In the genomic region with DNA sequence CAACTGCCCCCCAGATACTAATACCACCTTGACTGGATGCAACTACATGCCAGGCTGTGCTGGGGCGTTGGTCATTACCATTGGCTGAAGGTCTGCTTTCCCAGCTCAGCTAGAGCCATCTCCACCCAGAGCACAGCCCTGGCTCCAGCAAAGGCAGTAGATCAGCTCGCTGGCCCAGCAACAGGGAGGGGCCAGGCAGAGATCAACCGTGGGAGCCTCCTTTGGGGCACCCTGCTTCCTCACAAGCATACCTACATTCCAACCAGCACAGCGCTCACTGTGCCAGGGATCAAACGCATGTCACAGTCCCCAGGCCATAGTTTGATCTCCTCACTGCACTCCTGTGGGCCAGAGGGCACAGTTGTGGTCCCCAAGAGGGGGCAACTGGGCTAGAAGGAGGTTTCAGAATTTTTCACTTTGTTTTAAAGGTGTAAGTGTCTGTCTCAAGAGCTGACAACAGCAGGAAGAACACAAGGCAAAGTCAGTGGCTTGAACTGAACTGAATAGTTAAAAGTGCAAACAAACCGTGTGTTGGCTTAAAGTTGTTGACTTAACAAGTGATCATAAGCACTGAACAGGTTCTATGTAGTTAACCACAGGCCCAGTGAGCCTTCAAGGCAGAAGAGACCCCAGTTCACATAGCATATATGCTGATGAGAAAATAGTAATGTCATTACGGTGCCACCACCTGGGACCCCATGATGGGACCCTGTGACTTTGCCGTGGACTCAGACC, we compare ENCODE assay signal across 1 cellular context.
TF ChIP-seq lines count a peak whose summit lies in the region.

No MANE protein-coding gene starts in this region.

TF ChIP-seq in HepG2, 621 proteins besides CTCF, POLR2A, EP300 and RAD21 (continued from another document and continues in another):
- TF ChIP-seq, protein P1, sequence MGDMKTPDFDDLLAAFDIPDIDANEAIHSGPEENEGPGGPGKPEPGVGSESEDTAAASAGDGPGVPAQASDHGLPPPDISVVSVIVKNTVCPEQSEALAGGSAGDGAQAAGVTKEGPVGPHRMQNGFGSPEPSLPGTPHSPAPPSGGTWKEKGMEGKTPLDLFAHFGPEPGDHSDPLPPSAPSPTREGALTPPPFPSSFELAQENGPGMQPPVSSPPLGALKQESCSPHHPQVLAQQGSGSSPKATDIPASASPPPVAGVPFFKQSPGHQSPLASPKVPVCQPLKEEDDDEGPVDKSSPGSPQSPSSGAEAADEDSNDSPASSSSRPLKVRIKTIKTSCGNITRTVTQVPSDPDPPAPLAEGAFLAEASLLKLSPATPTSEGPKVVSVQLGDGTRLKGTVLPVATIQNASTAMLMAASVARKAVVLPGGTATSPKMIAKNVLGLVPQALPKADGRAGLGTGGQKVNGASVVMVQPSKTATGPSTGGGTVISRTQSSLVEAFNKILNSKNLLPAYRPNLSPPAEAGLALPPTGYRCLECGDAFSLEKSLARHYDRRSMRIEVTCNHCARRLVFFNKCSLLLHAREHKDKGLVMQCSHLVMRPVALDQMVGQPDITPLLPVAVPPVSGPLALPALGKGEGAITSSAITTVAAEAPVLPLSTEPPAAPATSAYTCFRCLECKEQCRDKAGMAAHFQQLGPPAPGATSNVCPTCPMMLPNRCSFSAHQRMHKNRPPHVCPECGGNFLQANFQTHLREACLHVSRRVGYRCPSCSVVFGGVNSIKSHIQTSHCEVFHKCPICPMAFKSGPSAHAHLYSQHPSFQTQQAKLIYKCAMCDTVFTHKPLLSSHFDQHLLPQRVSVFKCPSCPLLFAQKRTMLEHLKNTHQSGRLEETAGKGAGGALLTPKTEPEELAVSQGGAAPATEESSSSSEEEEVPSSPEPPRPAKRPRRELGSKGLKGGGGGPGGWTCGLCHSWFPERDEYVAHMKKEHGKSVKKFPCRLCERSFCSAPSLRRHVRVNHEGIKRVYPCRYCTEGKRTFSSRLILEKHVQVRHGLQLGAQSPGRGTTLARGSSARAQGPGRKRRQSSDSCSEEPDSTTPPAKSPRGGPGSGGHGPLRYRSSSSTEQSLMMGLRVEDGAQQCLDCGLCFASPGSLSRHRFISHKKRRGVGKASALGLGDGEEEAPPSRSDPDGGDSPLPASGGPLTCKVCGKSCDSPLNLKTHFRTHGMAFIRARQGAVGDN (CRISPR knock-in tag; IDR thresholded peaks at IDR 0.05), result peak; percentile 77
- TF ChIP-seq ZNF557 (CRISPR knock-in tag; IDR thresholded peaks at IDR 0.05) (0 out of 2 replicates have a peak, but pooled peaks have one; percentile 52), DR1 (CRISPR knock-in tag; IDR thresholded peaks at IDR 0.05) (0 out of 2 replicates have a peak, but pooled peaks have one; percentile 38), KDM6A (CRISPR knock-in tag; IDR thresholded peaks at IDR 0.05; ENCODE audit: low read depth) (peak; percentile 73; the same call in 1 of the 2 replicates), ZEB1 (IDR thresholded peaks at IDR 0.05; ENCODE audit: insufficient replicate concordance, low read depth) (peak; percentile 56), BRCA1 (CRISPR knock-in tag; IDR thresholded peaks at IDR 0.05) (peak; percentile 10; the same call in 1 of the 2 replicates), FOXA1 (IDR thresholded peaks at IDR 0.05) (peak; percentile 82), FOXA1 (CRISPR knock-in tag; IDR thresholded peaks at IDR 0.05) (peak; percentile 93), POLR2G (IDR thresholded peaks at IDR 0.05; ENCODE audit: low read depth, low read length) (peak; percentile 68), NR2F6 (IDR thresholded peaks at IDR 0.05) (peak; percentile 56; the same call in 1 of the 2 replicates), NR2F6 (CRISPR knock-in tag; IDR thresholded peaks at IDR 0.05) (no peak), HHEX (CRISPR knock-in tag; IDR thresholded peaks at IDR 0.05) (peak; percentile 71), NR2F1 (CRISPR knock-in tag; IDR thresholded peaks at IDR 0.05) (0 out of 4 replicates have a peak, but pooled peaks of 1 of the 2 experiments have one; percentile 12), GFI1 (CRISPR knock-in tag; IDR thresholded peaks at IDR 0.05; ENCODE audit: borderline replicate concordance) (peak; percentile 74; the same call in 1 of the 2 replicates), ZFYVE20 (CRISPR knock-in tag; IDR thresholded peaks at IDR 0.05; ENCODE audit: borderline replicate concordance, low read depth) (no peak), SIX4 (CRISPR knock-in tag; IDR thresholded peaks at IDR 0.05) (no peak), MIER3 (CRISPR knock-in tag; IDR thresholded peaks at IDR 0.05; ENCODE audit: borderline replicate concordance) (peak; percentile 83; the same call in 1 of the 2 replicates), ZNF501 (CRISPR knock-in tag; IDR thresholded peaks at IDR 0.05) (peak; percentile 52; the same call in 1 of the 2 replicates), ZNF709 (CRISPR knock-in tag; IDR thresholded peaks at IDR 0.05) (0 out of 2 replicates have a peak, but pooled peaks have one; percentile 11), ZNF567 (CRISPR knock-in tag; IDR thresholded peaks at IDR 0.05; ENCODE audit: borderline replicate concordance) (no peak), HNRNPH1 (optimal IDR thresholded peaks at IDR 0.05; ENCODE audit: low read depth, low read length) (peak; percentile 56), ZNF572 (CRISPR knock-in tag; IDR thresholded peaks at IDR 0.05) (peak; percentile 77; the same call in 1 of the 2 replicates), CREB1 (IDR thresholded peaks at IDR 0.05) (no peak), CREB1 (CRISPR knock-in tag; IDR thresholded peaks at IDR 0.05) (0 out of 2 replicates have a peak, but pooled peaks have one; percentile 36), ZNF878 (CRISPR knock-in tag; IDR thresholded peaks at IDR 0.05) (peak; percentile 20; the same call in 1 of the 2 replicates), NFKBIZ (CRISPR knock-in tag; IDR thresholded peaks at IDR 0.05) (no peak), ZNF317 (CRISPR knock-in tag; IDR thresholded peaks at IDR 0.05) (peak; percentile 49; the same call in 1 of the 2 replicates), NCOA2 (CRISPR knock-in tag; IDR thresholded peaks at IDR 0.05) (peak; percentile 37; the same call in 1 of the 2 replicates), XRCC5 (optimal IDR thresholded peaks at IDR 0.05; ENCODE audit: low read length) (peak; percentile 17), TAF1 (CRISPR knock-in tag; IDR thresholded peaks at IDR 0.05) (0 out of 2 replicates have a peak, but pooled peaks have one; percentile 23), ZNF136 (CRISPR knock-in tag; IDR thresholded peaks at IDR 0.05; ENCODE audit: low read depth) (0 out of 2 replicates have a peak, but pooled peaks have one; percentile 30), RXRA (CRISPR knock-in tag; IDR thresholded peaks at IDR 0.05) (peak; percentile 76), ZNF143 (CRISPR knock-in tag; IDR thresholded peaks at IDR 0.05) (no peak), KAT8 (CRISPR knock-in tag; IDR thresholded peaks at IDR 0.05) (peak; percentile 63), ZNF672 (CRISPR knock-in tag; IDR thresholded peaks at IDR 0.05) (no peak)
- TF ChIP-seq, protein P2, sequence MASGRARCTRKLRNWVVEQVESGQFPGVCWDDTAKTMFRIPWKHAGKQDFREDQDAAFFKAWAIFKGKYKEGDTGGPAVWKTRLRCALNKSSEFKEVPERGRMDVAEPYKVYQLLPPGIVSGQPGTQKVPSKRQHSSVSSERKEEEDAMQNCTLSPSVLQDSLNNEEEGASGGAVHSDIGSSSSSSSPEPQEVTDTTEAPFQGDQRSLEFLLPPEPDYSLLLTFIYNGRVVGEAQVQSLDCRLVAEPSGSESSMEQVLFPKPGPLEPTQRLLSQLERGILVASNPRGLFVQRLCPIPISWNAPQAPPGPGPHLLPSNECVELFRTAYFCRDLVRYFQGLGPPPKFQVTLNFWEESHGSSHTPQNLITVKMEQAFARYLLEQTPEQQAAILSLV (CRISPR knock-in tag; IDR thresholded peaks at IDR 0.05; ENCODE audit: borderline replicate concordance), result 0 out of 2 replicates have a peak, but pooled peaks have one; percentile 49
- TF ChIP-seq, protein P3, sequence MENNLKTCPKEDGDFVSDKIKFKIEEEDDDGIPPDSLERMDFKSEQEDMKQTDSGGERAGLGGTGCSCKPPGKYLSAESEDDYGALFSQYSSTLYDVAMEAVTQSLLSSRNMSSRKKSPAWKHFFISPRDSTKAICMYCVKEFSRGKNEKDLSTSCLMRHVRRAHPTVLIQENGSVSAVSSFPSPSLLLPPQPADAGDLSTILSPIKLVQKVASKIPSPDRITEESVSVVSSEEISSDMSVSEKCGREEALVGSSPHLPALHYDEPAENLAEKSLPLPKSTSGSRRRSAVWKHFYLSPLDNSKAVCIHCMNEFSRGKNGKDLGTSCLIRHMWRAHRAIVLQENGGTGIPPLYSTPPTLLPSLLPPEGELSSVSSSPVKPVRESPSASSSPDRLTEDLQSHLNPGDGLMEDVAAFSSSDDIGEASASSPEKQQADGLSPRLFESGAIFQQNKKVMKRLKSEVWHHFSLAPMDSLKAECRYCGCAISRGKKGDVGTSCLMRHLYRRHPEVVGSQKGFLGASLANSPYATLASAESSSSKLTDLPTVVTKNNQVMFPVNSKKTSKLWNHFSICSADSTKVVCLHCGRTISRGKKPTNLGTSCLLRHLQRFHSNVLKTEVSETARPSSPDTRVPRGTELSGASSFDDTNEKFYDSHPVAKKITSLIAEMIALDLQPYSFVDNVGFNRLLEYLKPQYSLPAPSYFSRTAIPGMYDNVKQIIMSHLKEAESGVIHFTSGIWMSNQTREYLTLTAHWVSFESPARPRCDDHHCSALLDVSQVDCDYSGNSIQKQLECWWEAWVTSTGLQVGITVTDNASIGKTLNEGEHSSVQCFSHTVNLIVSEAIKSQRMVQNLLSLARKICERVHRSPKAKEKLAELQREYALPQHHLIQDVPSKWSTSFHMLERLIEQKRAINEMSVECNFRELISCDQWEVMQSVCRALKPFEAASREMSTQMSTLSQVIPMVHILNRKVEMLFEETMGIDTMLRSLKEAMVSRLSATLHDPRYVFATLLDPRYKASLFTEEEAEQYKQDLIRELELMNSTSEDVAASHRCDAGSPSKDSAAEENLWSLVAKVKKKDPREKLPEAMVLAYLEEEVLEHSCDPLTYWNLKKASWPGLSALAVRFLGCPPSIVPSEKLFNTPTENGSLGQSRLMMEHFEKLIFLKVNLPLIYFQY (CRISPR knock-in tag; IDR thresholded peaks at IDR 0.05; ENCODE audit: borderline replicate concordance), result 0 out of 2 replicates have a peak, but pooled peaks have one; percentile 53
- TF ChIP-seq, protein P4, sequence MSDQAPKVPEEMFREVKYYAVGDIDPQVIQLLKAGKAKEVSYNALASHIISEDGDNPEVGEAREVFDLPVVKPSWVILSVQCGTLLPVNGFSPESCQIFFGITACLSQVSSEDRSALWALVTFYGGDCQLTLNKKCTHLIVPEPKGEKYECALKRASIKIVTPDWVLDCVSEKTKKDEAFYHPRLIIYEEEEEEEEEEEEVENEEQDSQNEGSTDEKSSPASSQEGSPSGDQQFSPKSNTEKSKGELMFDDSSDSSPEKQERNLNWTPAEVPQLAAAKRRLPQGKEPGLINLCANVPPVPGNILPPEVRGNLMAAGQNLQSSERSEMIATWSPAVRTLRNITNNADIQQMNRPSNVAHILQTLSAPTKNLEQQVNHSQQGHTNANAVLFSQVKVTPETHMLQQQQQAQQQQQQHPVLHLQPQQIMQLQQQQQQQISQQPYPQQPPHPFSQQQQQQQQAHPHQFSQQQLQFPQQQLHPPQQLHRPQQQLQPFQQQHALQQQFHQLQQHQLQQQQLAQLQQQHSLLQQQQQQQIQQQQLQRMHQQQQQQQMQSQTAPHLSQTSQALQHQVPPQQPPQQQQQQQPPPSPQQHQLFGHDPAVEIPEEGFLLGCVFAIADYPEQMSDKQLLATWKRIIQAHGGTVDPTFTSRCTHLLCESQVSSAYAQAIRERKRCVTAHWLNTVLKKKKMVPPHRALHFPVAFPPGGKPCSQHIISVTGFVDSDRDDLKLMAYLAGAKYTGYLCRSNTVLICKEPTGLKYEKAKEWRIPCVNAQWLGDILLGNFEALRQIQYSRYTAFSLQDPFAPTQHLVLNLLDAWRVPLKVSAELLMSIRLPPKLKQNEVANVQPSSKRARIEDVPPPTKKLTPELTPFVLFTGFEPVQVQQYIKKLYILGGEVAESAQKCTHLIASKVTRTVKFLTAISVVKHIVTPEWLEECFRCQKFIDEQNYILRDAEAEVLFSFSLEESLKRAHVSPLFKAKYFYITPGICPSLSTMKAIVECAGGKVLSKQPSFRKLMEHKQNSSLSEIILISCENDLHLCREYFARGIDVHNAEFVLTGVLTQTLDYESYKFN (CRISPR knock-in tag; conservative IDR thresholded peaks at IDR 0.05), result peak; percentile 79
- TF ChIP-seq, protein P5, sequence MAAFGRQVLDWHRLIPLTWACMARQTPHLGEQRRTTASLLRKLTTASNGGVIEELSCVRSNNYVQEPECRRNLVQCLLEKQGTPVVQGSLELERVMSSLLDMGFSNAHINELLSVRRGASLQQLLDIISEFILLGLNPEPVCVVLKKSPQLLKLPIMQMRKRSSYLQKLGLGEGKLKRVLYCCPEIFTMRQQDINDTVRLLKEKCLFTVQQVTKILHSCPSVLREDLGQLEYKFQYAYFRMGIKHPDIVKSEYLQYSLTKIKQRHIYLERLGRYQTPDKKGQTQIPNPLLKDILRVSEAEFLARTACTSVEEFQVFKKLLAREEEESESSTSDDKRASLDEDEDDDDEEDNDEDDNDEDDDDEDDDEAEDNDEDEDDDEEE (CRISPR knock-in tag; IDR thresholded peaks at IDR 0.05), result 0 out of 2 replicates have a peak, but pooled peaks have one; percentile 48
- TF ChIP-seq, protein P6, sequence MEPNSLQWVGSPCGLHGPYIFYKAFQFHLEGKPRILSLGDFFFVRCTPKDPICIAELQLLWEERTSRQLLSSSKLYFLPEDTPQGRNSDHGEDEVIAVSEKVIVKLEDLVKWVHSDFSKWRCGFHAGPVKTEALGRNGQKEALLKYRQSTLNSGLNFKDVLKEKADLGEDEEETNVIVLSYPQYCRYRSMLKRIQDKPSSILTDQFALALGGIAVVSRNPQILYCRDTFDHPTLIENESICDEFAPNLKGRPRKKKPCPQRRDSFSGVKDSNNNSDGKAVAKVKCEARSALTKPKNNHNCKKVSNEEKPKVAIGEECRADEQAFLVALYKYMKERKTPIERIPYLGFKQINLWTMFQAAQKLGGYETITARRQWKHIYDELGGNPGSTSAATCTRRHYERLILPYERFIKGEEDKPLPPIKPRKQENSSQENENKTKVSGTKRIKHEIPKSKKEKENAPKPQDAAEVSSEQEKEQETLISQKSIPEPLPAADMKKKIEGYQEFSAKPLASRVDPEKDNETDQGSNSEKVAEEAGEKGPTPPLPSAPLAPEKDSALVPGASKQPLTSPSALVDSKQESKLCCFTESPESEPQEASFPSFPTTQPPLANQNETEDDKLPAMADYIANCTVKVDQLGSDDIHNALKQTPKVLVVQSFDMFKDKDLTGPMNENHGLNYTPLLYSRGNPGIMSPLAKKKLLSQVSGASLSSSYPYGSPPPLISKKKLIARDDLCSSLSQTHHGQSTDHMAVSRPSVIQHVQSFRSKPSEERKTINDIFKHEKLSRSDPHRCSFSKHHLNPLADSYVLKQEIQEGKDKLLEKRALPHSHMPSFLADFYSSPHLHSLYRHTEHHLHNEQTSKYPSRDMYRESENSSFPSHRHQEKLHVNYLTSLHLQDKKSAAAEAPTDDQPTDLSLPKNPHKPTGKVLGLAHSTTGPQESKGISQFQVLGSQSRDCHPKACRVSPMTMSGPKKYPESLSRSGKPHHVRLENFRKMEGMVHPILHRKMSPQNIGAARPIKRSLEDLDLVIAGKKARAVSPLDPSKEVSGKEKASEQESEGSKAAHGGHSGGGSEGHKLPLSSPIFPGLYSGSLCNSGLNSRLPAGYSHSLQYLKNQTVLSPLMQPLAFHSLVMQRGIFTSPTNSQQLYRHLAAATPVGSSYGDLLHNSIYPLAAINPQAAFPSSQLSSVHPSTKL (CRISPR knock-in tag; IDR thresholded peaks at IDR 0.05), result peak; percentile 82
- TF ChIP-seq, protein P7, sequence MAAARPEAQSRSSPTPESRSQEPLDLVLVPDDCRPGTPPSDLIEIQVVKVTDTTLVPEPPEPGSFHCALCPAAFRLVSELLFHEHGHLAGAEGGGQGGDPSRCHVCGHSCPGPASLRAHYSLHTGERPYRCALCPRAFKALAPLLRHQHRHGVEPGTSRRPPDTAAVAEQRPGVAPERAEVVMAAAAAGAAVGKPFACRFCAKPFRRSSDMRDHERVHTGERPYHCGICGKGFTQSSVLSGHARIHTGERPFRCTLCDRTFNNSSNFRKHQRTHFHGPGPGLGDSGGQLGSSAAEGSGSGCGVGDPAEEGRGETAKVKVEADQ (CRISPR knock-in tag; IDR thresholded peaks at IDR 0.05; ENCODE audit: borderline replicate concordance), result no peak
